ENCODE assay signal across 11 cellular contexts in the genomic region with DNA sequence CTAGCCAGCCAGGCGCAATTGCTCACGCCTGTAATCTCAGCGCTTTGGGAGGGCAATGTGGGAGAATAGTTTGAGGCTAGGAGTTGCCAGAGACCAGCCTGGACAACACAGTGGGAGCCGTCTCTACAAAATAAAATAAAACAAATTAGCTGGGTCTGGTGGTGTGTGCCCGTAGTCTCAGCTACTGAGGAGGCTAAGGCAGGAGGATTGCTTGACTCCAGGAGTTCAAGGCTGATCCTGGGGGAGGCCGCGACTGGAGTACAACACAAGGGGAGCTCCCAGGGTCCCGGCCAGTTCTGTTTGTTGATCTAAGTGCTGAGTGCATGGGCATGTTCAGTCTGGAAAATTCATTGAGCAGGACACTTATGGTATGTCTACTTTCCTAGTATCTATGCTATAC. TPM values are rescaled to one million over a fixed set of nuclear protein-coding genes. Genes with fewer than 3 reads are reported as not detected.
A peak's percentile ranks its signal among the peaks of the same experiment; 100 is the strongest.
DNase-seq lines count a peak whose midpoint lies in the region; ATAC-seq and TF ChIP-seq lines count a peak whose summit lies in the region.
"Had no signal": no experiment of that assay in that cellular context is flagged by ENCODE, and none has a peak within 500 bp of the region (broad histone marks: within the 10 kb centered on the region; RNA-seq: fewer than 3 reads in every experiment).

No MANE protein-coding gene starts in this region.

- ATAC-seq in thoracic aorta (ENCODE audit: insufficient number of reproducible peaks, low FRiP score, low read depth) (no peak), GM19397 (IDR thresholded peaks at IDR 0.05; ENCODE audit: unreplicated experiment) (no peak)

- H3K36me3 ChIP-seq in adrenal gland (replicated peaks in 1 of 2) (no peaks in the 10 kb centered on the region), mesodermal cell (ENCODE audit: control insufficient read depth, insufficient read depth, low read length) (peaks cover 23% of the 10 kb centered on the region), thoracic aorta (no peaks in the 10 kb centered on the region)
- H3K36me3 ChIP-seq: neutrophil had no signal

- H3K27ac ChIP-seq in adrenal gland, result peak overlapping the region; percentile 6 to 99 (median 95)
- peak overlapping the region; percentile 47 for H3K27ac ChIP-seq in mesodermal cell (ENCODE audit: low read depth, low read length, severe bottlenecking)
- H3K27ac ChIP-seq in thoracic aorta, result peak overlapping the region; percentile 25 to 67
- H3K27ac ChIP-seq: neutrophil had no signal

- no peaks in the 10 kb centered on the region for H3K27me3 Mint-ChIP-seq in T-helper 1 cell treated with Interleukin-12 subunit alpha and Interleukin-12 subunit beta and Interleukin-4 antibody, amounts not matched to agents 30 μg/mL and 1 μg/mL, for 36 hours (ENCODE audit: low read depth)

- WGBS in adrenal gland, 4 donors, result 55 to 65% (median 57%) methylated on average over 7 to 8 of the region's 8 CpGs
- 81 to 100% methylated on average over 4 to 7 of the region's 8 CpGs for WGBS in mesodermal cell (ENCODE audit: insufficient coverage in 2 of 2), 2 experiments

- peaks cover 29% of the 10 kb centered on the region for H3K36me3 Mint-ChIP-seq in T-helper 1 cell treated with Interleukin-12 subunit alpha and Interleukin-12 subunit beta and Interleukin-4 antibody, amounts not matched to agents 30 μg/mL and 1 μg/mL, for 36 hours (ENCODE audit: low read depth)

- no peaks in the 10 kb centered on the region for H3K27me3 ChIP-seq in adrenal gland
- H3K27me3 ChIP-seq in thoracic aorta (replicated peaks; ENCODE audit: insufficient read depth), result no peaks in the 10 kb centered on the region

- peaks cover 53% of the 10 kb centered on the region for H3K4me1 Mint-ChIP-seq in T-helper 1 cell treated with Interleukin-12 subunit alpha and Interleukin-12 subunit beta and Interleukin-4 antibody, amounts not matched to agents 30 μg/mL and 1 μg/mL, for 36 hours (ENCODE audit: low read depth)

- H3K4me3 Mint-ChIP-seq in T-helper 1 cell treated with Interleukin-12 subunit alpha and Interleukin-12 subunit beta and Interleukin-4 antibody, amounts not matched to agents 30 μg/mL and 1 μg/mL, for 36 hours, result peak overlapping the region; percentile 84

- intact Hi-C loops in adrenal gland (cut with DNase I), result loop anchor here (5.0 to 10.0 kb wide), 2 partner anchors 61 to 191 kb away; no protein-coding TSS in a partner anchor

- no peak overlapping the region for H3K27ac Mint-ChIP-seq in T-helper 1 cell treated with Interleukin-12 subunit alpha and Interleukin-12 subunit beta and Interleukin-4 antibody, amounts not matched to agents 30 μg/mL and 1 μg/mL, for 36 hours

- TF ChIP-seq CTCF in adrenal gland (IDR thresholded peaks at IDR 0.05), result no peak
- no peak for TF ChIP-seq CTCF in thoracic aorta (IDR thresholded peaks at IDR 0.05)

- H3K9me3 Mint-ChIP-seq in T-helper 1 cell treated with Interleukin-12 subunit alpha and Interleukin-12 subunit beta and Interleukin-4 antibody, amounts not matched to agents 30 μg/mL and 1 μg/mL, for 36 hours, result peaks cover 15% of the 10 kb centered on the region

- H3K9me3 ChIP-seq in adrenal gland (replicated peaks in 1 of 3) (no peaks in the 10 kb centered on the region), mesodermal cell (ENCODE audit: control insufficient read depth, low read length) (peaks cover 10% of the 10 kb centered on the region), thoracic aorta (no peaks in the 10 kb centered on the region)
- H3K9me3 ChIP-seq: neutrophil had no signal

- H3K4me3 ChIP-seq in adrenal gland (peak overlapping the region in 1 of 4 donors; percentile 98), mesodermal cell (ENCODE audit: extremely low read depth, insufficient read depth, low read length, poor library complexity, severe bottlenecking) (no peak overlapping the region), thoracic aorta (no peak overlapping the region)
- H3K4me3 ChIP-seq: K562 had no signal

- H3K4me1 ChIP-seq in adrenal gland (replicated peaks in 1 of 2), result peaks cover 34 to 58% of the 10 kb centered on the region in 2 donors
- peaks cover 33% of the 10 kb centered on the region for H3K4me1 ChIP-seq in mesodermal cell (ENCODE audit: control insufficient read depth, insufficient read depth, low read length, poor library complexity, severe bottlenecking)
- H3K4me1 ChIP-seq in thoracic aorta (ENCODE audit: control insufficient read depth in 1 of 2, low read depth in 2 of 2), result peaks cover 26 to 38% of the 10 kb centered on the region in 2 donors

- DNase-seq in T-helper 1 cell (no peak), adrenal gland (peak in 4 of 7 donors; percentile 31 to 54 (median 40)), thoracic aorta (ENCODE audit: low spot score) (no peak), anterior cingulate cortex (lab: John Stamatoyannopoulos, UW) (no peak), kidney glomerular epithelial cell (lab: John Stamatoyannopoulos, UW) (no peak)
- DNase-seq: 8988T had no signal

- TF ChIP-seq POLR2A in adrenal gland (IDR thresholded peaks at IDR 0.05), result no peak

RNA-seq across cellular contexts. Expression of a gene that starts 2.6 kb away (rescaled TPM):
- 100 to 1,000 TPM in 4 of 8 donors, 10 to 100 TPM in 4; 61.2 to 172 (median 111) TPM for total RNA-seq in adrenal gland
- 10 to 100 TPM; 79.2 to 96.4 (median 79.7) TPM for polyA plus RNA-seq in adrenal gland
- 21.5 TPM for polyA plus RNA-seq in mesodermal cell (2013, experiment 1 of 2)
- 23.8 TPM for polyA plus RNA-seq in mesodermal cell (2013, experiment 2 of 2)
- total RNA-seq in thoracic aorta, result 10 to 100 TPM; 11.9 to 32.7 TPM

Comparison
In these comparisons a context has a peak if more than half of its experiments do, and no peak if none do; other contexts are left out.
1. DNase-seq: peak in adrenal gland (4 of 7); none in T-helper 1 cell (0 of 5), thoracic aorta (single experiment), anterior cingulate cortex (0 of 58) and kidney glomerular epithelial cell (single experiment).
2. Peak in every context shown above with its lines, with median percentiles within 50 percentile points of each other: H3K27ac ChIP-seq.